In the genomic region with DNA sequence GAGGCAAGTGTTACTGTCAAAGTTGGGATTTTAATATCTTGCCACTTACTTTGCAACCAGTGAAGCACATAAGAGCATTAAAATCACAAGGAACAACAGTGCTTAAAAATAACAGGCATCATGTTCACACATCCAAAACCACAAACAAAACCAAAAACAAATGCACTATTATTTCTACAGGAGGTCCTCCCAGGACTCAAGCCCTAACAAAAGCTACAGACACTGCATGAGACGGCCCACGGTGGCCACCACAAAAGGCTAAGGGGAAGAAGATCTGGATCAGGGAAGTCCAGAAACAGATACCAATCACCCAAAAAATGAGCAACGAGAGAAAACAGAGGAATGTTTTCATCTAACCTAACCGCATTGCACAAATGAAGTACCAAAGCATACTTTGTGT, we compare ENCODE assay signal across 1 cellular context.
TF ChIP-seq lines count a peak whose summit lies in the region.

No MANE protein-coding gene starts in this region.

TF ChIP-seq in IMR-90, 13 proteins besides CTCF, POLR2A, EP300 and RAD21:
- no peak for TF ChIP-seq RCOR1 (IDR thresholded peaks at IDR 0.05; ENCODE audit: insufficient replicate concordance, low read length)
- TF ChIP-seq, protein P1, sequence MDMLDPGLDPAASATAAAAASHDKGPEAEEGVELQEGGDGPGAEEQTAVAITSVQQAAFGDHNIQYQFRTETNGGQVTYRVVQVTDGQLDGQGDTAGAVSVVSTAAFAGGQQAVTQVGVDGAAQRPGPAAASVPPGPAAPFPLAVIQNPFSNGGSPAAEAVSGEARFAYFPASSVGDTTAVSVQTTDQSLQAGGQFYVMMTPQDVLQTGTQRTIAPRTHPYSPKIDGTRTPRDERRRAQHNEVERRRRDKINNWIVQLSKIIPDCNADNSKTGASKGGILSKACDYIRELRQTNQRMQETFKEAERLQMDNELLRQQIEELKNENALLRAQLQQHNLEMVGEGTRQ (IDR thresholded peaks at IDR 0.05; ENCODE audit: low read depth, low read length) = no peak
- TF ChIP-seq SMC3 (IDR thresholded peaks at IDR 0.05; ENCODE audit: low read depth, low read length) = no peak
TF ChIP-seq in IMR-90: peak in this region for 0.
